Comparison of ENCODE assay signal across 19 cellular contexts in genomic region chr15:47728886-47729285, GRCh38. TPM values are rescaled to one million over a fixed set of nuclear protein-coding genes. Genes with fewer than 3 reads are reported as not detected.
DNase-seq lines count a peak whose midpoint lies in the region; ATAC-seq and TF ChIP-seq lines count a peak whose summit lies in the region.
"Had no signal": no experiment of that assay in that cellular context is flagged by ENCODE, and none has a peak within 500 bp of the region (broad histone marks: within the 10 kb centered on the region; RNA-seq: fewer than 3 reads in every experiment).

No MANE protein-coding gene starts in this region.

- H3K4me1 ChIP-seq in right cardiac atrium (ENCODE audit: control insufficient read depth, insufficient read depth, low read length) (peaks cover 9% of the 10 kb centered on the region), mucosa of descending colon (ENCODE audit: low read depth) (peaks cover 14% of the 10 kb centered on the region), gastrocnemius medialis (peaks cover 71 to 79% of the 10 kb centered on the region in 2 donors)

- H3K27ac Mint-ChIP-seq in activated CD4-positive, alpha-beta memory T cell treated with anti-CD3 and anti-CD28 coated beads for 36 hours, result no peak overlapping the region
- H3K27ac Mint-ChIP-seq: CD4-positive, alpha-beta memory T cell had no signal

- no peaks in the 10 kb centered on the region for H3K9me3 Mint-ChIP-seq in activated CD4-positive, alpha-beta memory T cell treated with anti-CD3 and anti-CD28 coated beads for 36 hours

- no peak overlapping the region for H3K4me3 Mint-ChIP-seq in activated CD4-positive, alpha-beta memory T cell treated with anti-CD3 and anti-CD28 coated beads for 36 hours
- H3K4me3 Mint-ChIP-seq: CD4-positive, alpha-beta memory T cell had no signal

- 88% methylated on average over 6 of the region's 6 CpGs for WGBS in right cardiac atrium

- H3K27ac ChIP-seq in right cardiac atrium (ENCODE audit: low read length) (peak overlapping the region; percentile 20), gastrocnemius medialis (peak overlapping the region; percentile 62 to 96 (median 90))
- H3K27ac ChIP-seq: GM23248 had no signal

- no peaks in the 10 kb centered on the region for H3K27me3 ChIP-seq in right cardiac atrium (ENCODE audit: control insufficient read depth, insufficient read depth)
- no peaks in the 10 kb centered on the region for H3K27me3 ChIP-seq in gastrocnemius medialis

- POLR2A ChIA-PET in activated CD4-positive, alpha-beta memory T cell treated with anti-CD3 and anti-CD28 coated beads for 36 hours (lab: Charles Lee), result no interaction called here

- no peak overlapping the region for H3K4me3 ChIP-seq in right cardiac atrium (ENCODE audit: low read length)
- no peak overlapping the region for H3K4me3 ChIP-seq in mucosa of descending colon
- H3K4me3 ChIP-seq in gastrocnemius medialis, result no peak overlapping the region
- H3K4me3 ChIP-seq: GM23248 had no signal

- H3K36me3 Mint-ChIP-seq in activated CD4-positive, alpha-beta memory T cell treated with anti-CD3 and anti-CD28 coated beads for 36 hours, result no peaks in the 10 kb centered on the region
- H3K36me3 Mint-ChIP-seq: CD4-positive, alpha-beta memory T cell had no signal

- in situ Hi-C loops in gastrocnemius medialis (cut with MboI; ENCODE audit: low sequenced_read_pairs in 4 of 4), result no loop called here

- intact Hi-C loops in right cardiac atrium (cut with DNase I) (no loop called here), Right ventricle myocardium superior (cut with DNase I) (no loop called here), mucosa of descending colon (cut with DNase I, micrococcal nuclease) (no loop called here), gastrocnemius medialis (cut with DNase I; ENCODE audit: low total_unique reads) (no loop called here)
- intact Hi-C loops in activated CD4-positive, alpha-beta memory T cell treated with anti-CD3 and anti-CD28 coated beads for 36 hours (cut with micrococcal nuclease), result no loop called here

- CTCF ChIA-PET in activated CD4-positive, alpha-beta memory T cell treated with anti-CD3 and anti-CD28 coated beads for 36 hours (lab: Charles Lee), result no interaction called here

- no peaks in the 10 kb centered on the region for H3K4me1 Mint-ChIP-seq in activated CD4-positive, alpha-beta memory T cell treated with anti-CD3 and anti-CD28 coated beads for 36 hours (ENCODE audit: low read depth)
- H3K4me1 Mint-ChIP-seq: CD4-positive, alpha-beta memory T cell had no signal

- no peaks in the 10 kb centered on the region for H3K27me3 Mint-ChIP-seq in activated CD4-positive, alpha-beta memory T cell treated with anti-CD3 and anti-CD28 coated beads for 36 hours

- H3K9me3 ChIP-seq in right cardiac atrium (ENCODE audit: control insufficient read depth, low read length) (no peaks in the 10 kb centered on the region), mucosa of descending colon (no peaks in the 10 kb centered on the region), gastrocnemius medialis (no peaks in the 10 kb centered on the region)

- H3K36me3 ChIP-seq in mucosa of descending colon (ENCODE audit: low read depth) (no peaks in the 10 kb centered on the region), gastrocnemius medialis (no peaks in the 10 kb centered on the region)

- DNase-seq in right cardiac atrium, result no peak
- no peak for DNase-seq in Right ventricle myocardium superior
- no peak for DNase-seq in mucosa of descending colon
- DNase-seq in gastrocnemius medialis, result no peak
- no peak for DNase-seq in ecto neural progenitor cell (ENCODE audit: low spot score)
- no peak for DNase-seq in NCI-H1694 treated with DMSO at 0.1 percent for 48 hours (lab: John Stamatoyannopoulos, UW)
- no peak for DNase-seq in activated CD4-positive, alpha-beta memory T cell treated with anti-CD3 and anti-CD28 coated beads for 36 hours
- DNase-seq: C1 segment of cervical spinal cord; Calu3; CD4-positive, alpha-beta memory T cell; COR-L47; DMS53; DMS79 treated with DMSO at 0.1 percent for 48 hours; GF-D8; GM23248; H7; HCEC 1CT had no signal

- TF ChIP-seq POLR2A in gastrocnemius medialis (IDR thresholded peaks at IDR 0.05), result no peak

- TF ChIP-seq CTCF in mucosa of descending colon (IDR thresholded peaks at IDR 0.05) (no peak), gastrocnemius medialis (IDR thresholded peaks at IDR 0.05 in 4 of 5, conservative IDR thresholded peaks at IDR 0.05 in 1 of 5) (no peak)

- ATAC-seq in right cardiac atrium, result no peak
- ATAC-seq in Right ventricle myocardium superior (ENCODE audit: poor library complexity), result no peak
- peak; percentile 73 for ATAC-seq in mucosa of descending colon
- ATAC-seq in gastrocnemius medialis, result no peak

RNA-seq across cellular contexts. Expression of gene SEMA6D, which starts 11.6 kb away (rescaled TPM):
- total RNA-seq in right cardiac atrium (10 to 100 TPM in 3 of 4 donors, 1 to 10 TPM in 1; 7.0 to 28.3 (median 22.3) TPM), Right ventricle myocardium superior (16.5 TPM), mucosa of descending colon (10 to 100 TPM; 43.3 to 77.2 (median 48.3) TPM), gastrocnemius medialis (1 to 10 TPM in 3 of 4 donors, under 1 TPM in 1; 0.97 to 5.9 (median 2.7) TPM)
- 6.5 TPM for polyA plus RNA-seq in right cardiac atrium
- not detected for total RNA-seq in activated CD4-positive, alpha-beta memory T cell treated with anti-CD3 and anti-CD28 coated beads for 36 hours
- total RNA-seq: A172; Calu3; CD4-positive, alpha-beta memory T cell; G401 had no signal
- polyA plus RNA-seq: CD4-positive, alpha-beta memory T cell had no signal
